In genomic region chr9:96021616-96022444, GRCh38 we compare ENCODE assay signal across 8 cellular contexts.
DNase-seq lines count a peak whose midpoint lies in the region; ATAC-seq and TF ChIP-seq lines count a peak whose summit lies in the region.

No MANE protein-coding gene starts in this region.

- H3K4me3 ChIP-seq in AG10803 (ENCODE audit: low read length) (peak overlapping the region; percentile 54), IMR-90 (ENCODE audit: insufficient read depth, low read depth, low read length) (peak overlapping the region; percentile 41), right lobe of liver (peak overlapping the region; percentile 51 to 55 (median 51))

- no peak overlapping the region for H3K18ac ChIP-seq in IMR-90 (ENCODE audit: low read depth, low read length)

- no peak overlapping the region for H3K14ac ChIP-seq in IMR-90 (replicated peaks; ENCODE audit: low read depth, low read length)

- H2BK5ac ChIP-seq in IMR-90 (ENCODE audit: low read depth, low read length, poor library complexity, severe bottlenecking) = no peak overlapping the region

- H3K27ac ChIP-seq in IMR-90 (ENCODE audit: insufficient read depth, low read length) = no peak overlapping the region
- peak overlapping the region; percentile 16 to 57 (median 40) for H3K27ac ChIP-seq in right lobe of liver
- peak overlapping the region; percentile 76 for H3K27ac ChIP-seq in temporal lobe (ENCODE audit: low read depth, low read length)

- H2BK120ac ChIP-seq in IMR-90 (ENCODE audit: low read depth, low read length) = no peak overlapping the region

- no peak overlapping the region for H4K91ac ChIP-seq in IMR-90 (ENCODE audit: insufficient read depth, low read depth, low read length)

- in situ Hi-C loops in IMR-90 (cut with MboI; ENCODE audit: low sequenced_read_pairs) = no loop called here

- peak overlapping the region; percentile 0; the same call in 1 of the 2 replicates for H3K9ac ChIP-seq in IMR-90 (ENCODE audit: low read depth, low read length)

- dilution Hi-C loops in IMR-90 (cut with HindIII; ENCODE audit: low sequenced_read_pairs, unreplicated experiment) = no loop called here

- H3K27me3 ChIP-seq in IMR-90 (ENCODE audit: control insufficient read depth, insufficient read depth, low read length) = peaks cover 61% of the 10 kb centered on the region
- H3K27me3 ChIP-seq in right lobe of liver = peaks cover 0 to 8% of the 10 kb centered on the region in 2 donors

- no peaks in the 10 kb centered on the region for H3K79me1 ChIP-seq in IMR-90 (ENCODE audit: low read depth in 1 of 2, low read length in 2 of 2)

- no peaks in the 10 kb centered on the region for H3K9me3 Mint-ChIP-seq in chondrocyte (ENCODE audit: low read depth)

- ATAC-seq in IMR-90 (ENCODE audit: low read depth) (peak; percentile 44), right lobe of liver (peak; percentile 17 to 34 (median 28)), HG02852 (IDR thresholded peaks at IDR 0.05; ENCODE audit: unreplicated experiment) (no peak)

- BruUV-seq in IMR-90 (replicated peaks; lab: Mats Ljungman, UMichigan) = no TSS peak

- peaks cover 14% of the 10 kb centered on the region for H3K4me1 Mint-ChIP-seq in chondrocyte (ENCODE audit: low read depth)

- TF ChIP-seq POLR2A in IMR-90 (IDR thresholded peaks at IDR 0.05; ENCODE audit: low read depth, low read length) = no peak
- no peak for TF ChIP-seq POLR2A in right lobe of liver (IDR thresholded peaks at IDR 0.05)

- no peak overlapping the region for H3K27ac Mint-ChIP-seq in chondrocyte (ENCODE audit: unreplicated experiment)

- H3K36me3 Mint-ChIP-seq in chondrocyte (ENCODE audit: low read depth) = peaks cover 8% of the 10 kb centered on the region

- no peaks in the 10 kb centered on the region; the same call in 1 of the 2 replicates for H3K9me1 ChIP-seq in IMR-90 (ENCODE audit: insufficient read depth, low read length)

- peak overlapping the region; percentile 70 for H3K4me3 Mint-ChIP-seq in chondrocyte (ENCODE audit: unreplicated experiment)

- no peak overlapping the region for H2AK9ac ChIP-seq in IMR-90 (replicated peaks; ENCODE audit: low read depth, low read length, poor library complexity)

- no peak overlapping the region for H2BK15ac ChIP-seq in IMR-90 (ENCODE audit: low read depth, low read length)

- H4K5ac ChIP-seq in IMR-90 (ENCODE audit: low read depth, low read length) = no peak overlapping the region

- TF ChIP-seq CTCF in AG10803 (conservative IDR thresholded peaks at IDR 0.05; ENCODE audit: low read length) (no peak), IMR-90 (conservative IDR thresholded peaks at IDR 0.05; ENCODE audit: low read depth, low read length) (no peak), chondrocyte (IDR thresholded peaks at IDR 0.05) (no peak), right lobe of liver (IDR thresholded peaks at IDR 0.05) (no peak)

- no peak for TF ChIP-seq RAD21 in IMR-90 (IDR thresholded peaks at IDR 0.05; ENCODE audit: low read length)

- H4K20me1 ChIP-seq in IMR-90 (ENCODE audit: insufficient read depth, low read length) = 0 out of 2 replicates have a peak, but pooled peaks cover 5% of the 10 kb centered on the region

- no peak overlapping the region for H3K23ac ChIP-seq in IMR-90 (ENCODE audit: low read depth, low read length)

- no peak overlapping the region for H2BK20ac ChIP-seq in IMR-90 (ENCODE audit: low read depth, low read length)

- no peak overlapping the region for H2AK5ac ChIP-seq in IMR-90 (ENCODE audit: low read depth, low read length)

- no peaks in the 10 kb centered on the region for H3K4me1 ChIP-seq in IMR-90 (ENCODE audit: control insufficient read depth, insufficient read depth, low read length)
- H3K4me1 ChIP-seq in right lobe of liver = peaks cover 0 to 19% (median 0%) of the 10 kb centered on the region in 4 donors

- 5% methylated on average over 4 of the region's 68 CpGs; no CpG with 5 or more reads in 1 of the 2 experiments for WGBS in IMR-90 (ENCODE audit: extremely low coverage in 2 of 2, insufficient read length in 1 of 2), 2 experiments
- WGBS in right lobe of liver (ENCODE audit: insufficient coverage, low coverage, low lambda C conversion rate, missing lambda C conversion rate) = 4% methylated on average over 20 of the region's 68 CpGs

- DNase-seq in AG10803 (ENCODE audit: low read depth) (no peak), IMR-90 (no peak), chondrocyte (ENCODE audit: low spot score) (no peak), right lobe of liver (no peak), NCI-H1694 treated with DMSO at 0.1 percent for 48 hours (lab: John Stamatoyannopoulos, UW) (no peak), SHP77 treated with DMSO at 0.1 percent for 48 hours (lab: John Stamatoyannopoulos, UW) (no peak)

- H3K36me3 ChIP-seq in IMR-90 (ENCODE audit: control insufficient read depth, insufficient read depth, low read length) (peaks cover 3% of the 10 kb centered on the region; the same call in 1 of the 2 replicates), right lobe of liver (no peaks in the 10 kb centered on the region)

- intact Hi-C loops in IMR-90 (cut with micrococcal nuclease) (loop anchor here (10.0 kb wide), 1 partner anchor 193 kb away; no protein-coding TSS in a partner anchor), right lobe of liver (cut with DNase I) (no loop called here)

- peak overlapping the region; percentile 75 for H2AFZ ChIP-seq in IMR-90 (replicated peaks; ENCODE audit: low read length, poor library complexity)

- H4K8ac ChIP-seq in IMR-90 (ENCODE audit: low read depth in 2 of 2, low read length in 2 of 2) = no peak overlapping the region

- H3K9me3 ChIP-seq in IMR-90 (ENCODE audit: control insufficient read depth, insufficient read depth, low read length) (peaks cover 5% of the 10 kb centered on the region; the same call in 1 of the 2 replicates), right lobe of liver (no peaks in the 10 kb centered on the region)

- peak overlapping the region; percentile 84 for H3K4me2 ChIP-seq in IMR-90 (ENCODE audit: low read depth, low read length)

- H3K4ac ChIP-seq in IMR-90 (ENCODE audit: low read depth, low read length) = no peak overlapping the region

- POLR2A ChIA-PET in IMR-90 (lab: Charles Lee; ENCODE audit: unreplicated experiment) = no interaction called here

- no peak overlapping the region for H3K56ac ChIP-seq in IMR-90 (ENCODE audit: extremely low read depth, insufficient read depth, low read length)

- peaks cover 43% of the 10 kb centered on the region for H3K27me3 Mint-ChIP-seq in chondrocyte (ENCODE audit: low read depth)

- CTCF ChIA-PET in IMR-90 (lab: Yijun Ruan, JAX) = no interaction called here

TF ChIP-seq in IMR-90, 13 proteins besides CTCF, POLR2A, EP300 and RAD21:
- TF ChIP-seq MXI1 (IDR thresholded peaks at IDR 0.05; ENCODE audit: borderline replicate concordance, low read depth, low read length) = no peak
- no peak for TF ChIP-seq CEBPB (IDR thresholded peaks at IDR 0.05; ENCODE audit: low read depth, low read length)
- no peak for TF ChIP-seq SMC3 (IDR thresholded peaks at IDR 0.05; ENCODE audit: low read depth, low read length)
- TF ChIP-seq USF2 (IDR thresholded peaks at IDR 0.05; ENCODE audit: low read depth, low read length) = no peak
- TF ChIP-seq BHLHE40 (IDR thresholded peaks at IDR 0.05; ENCODE audit: low read depth, low read length) = no peak
- no peak for TF ChIP-seq ELK1 (IDR thresholded peaks at IDR 0.05; ENCODE audit: borderline replicate concordance, low read depth, low read length)
- no peak for TF ChIP-seq NFE2L2 (IDR thresholded peaks at IDR 0.05; ENCODE audit: low read depth, low read length)
- TF ChIP-seq MAFK (IDR thresholded peaks at IDR 0.05; ENCODE audit: low read depth, low read length) = no peak
- TF ChIP-seq RCOR1 (IDR thresholded peaks at IDR 0.05; ENCODE audit: insufficient replicate concordance, low read length) = no peak
- TF ChIP-seq MAZ (IDR thresholded peaks at IDR 0.05; ENCODE audit: borderline replicate concordance, low read depth, low read length) = no peak
- no peak for TF ChIP-seq RFX5 (IDR thresholded peaks at IDR 0.05; ENCODE audit: low read depth, low read length)
- TF ChIP-seq FOS (IDR thresholded peaks at IDR 0.05; ENCODE audit: low read depth, low read length) = no peak
- TF ChIP-seq CHD1 (IDR thresholded peaks at IDR 0.05; ENCODE audit: low read depth, low read length) = no peak
TF ChIP-seq in IMR-90: peak in this region for 0.
